Comparison of ENCODE assay signal across 14 cellular contexts in genomic region chr6:144613859-144614258, GRCh38.
DNase-seq lines count a peak whose midpoint lies in the region; ATAC-seq and TF ChIP-seq lines count a peak whose summit lies in the region.
"Had no signal": no experiment of that assay in that cellular context is flagged by ENCODE, and none has a peak within 500 bp of the region (broad histone marks: within the 10 kb centered on the region; RNA-seq: fewer than 3 reads in every experiment).

No MANE protein-coding gene starts in this region.

- no peak overlapping the region for H3K27ac ChIP-seq in epithelial cell of prostate
- H3K27ac ChIP-seq in esophagus squamous epithelium: no peak overlapping the region
- H3K27ac ChIP-seq: SJSA1, skin epidermis, suprapubic skin had no signal

- ATAC-seq in GM18861 (IDR thresholded peaks at IDR 0.05; ENCODE audit: unreplicated experiment): peak; percentile 59
- peak; percentile 60 for ATAC-seq in GM21367 (IDR thresholded peaks at IDR 0.05; ENCODE audit: unreplicated experiment)
- peak; percentile 52 for ATAC-seq in HG03460 (IDR thresholded peaks at IDR 0.05; ENCODE audit: unreplicated experiment)
- ATAC-seq: K562 had no signal

- H3K36me3 ChIP-seq in esophagus squamous epithelium: no peaks in the 10 kb centered on the region
- H3K36me3 ChIP-seq: SJSA1, suprapubic skin had no signal

- H3K9me3 ChIP-seq in esophagus squamous epithelium: no peaks in the 10 kb centered on the region
- H3K9me3 ChIP-seq: SJSA1, suprapubic skin had no signal

- H3K4me3 ChIP-seq in esophagus squamous epithelium: no peak overlapping the region
- H3K4me3 ChIP-seq: K562, SJSA1, skin epidermis, suprapubic skin had no signal

- no peak for TF ChIP-seq CTCF in esophagus squamous epithelium (IDR thresholded peaks at IDR 0.05)

- no peaks in the 10 kb centered on the region for H3K4me1 ChIP-seq in esophagus squamous epithelium
- H3K4me1 ChIP-seq: SJSA1, suprapubic skin had no signal

- 36 to 61% methylated on average over 2 of the region's 2 CpGs for WGBS in esophagus squamous epithelium, 2 donors

- DNase-seq in epithelial cell of prostate (ENCODE audit: low read depth, low spot score) (peak; percentile 5), CD1c-positive myeloid dendritic cell (ENCODE audit: extremely low spot score) (no peak), esophagus squamous epithelium (lab: John Stamatoyannopoulos, UW) (no peak), SK-N-DZ (ENCODE audit: low spot score) (no peak)
- DNase-seq: activated effector memory CD4-positive, alpha-beta T cell treated with Interleukin-2 at 50 U/mL for 16 hours; CD4-positive, CD25-positive, alpha-beta regulatory T cell; NCI-H1930 had no signal

- no peaks in the 10 kb centered on the region for H3K27me3 ChIP-seq in esophagus squamous epithelium
- H3K27me3 ChIP-seq: SJSA1, suprapubic skin had no signal

- intact Hi-C loops in esophagus squamous epithelium (cut with DNase I): no loop called here

- no peak for TF ChIP-seq POLR2A in esophagus squamous epithelium (IDR thresholded peaks at IDR 0.05)
